In genomic region chr9:123080444-123080843, GRCh38 we compare ENCODE assay signal across 27 cellular contexts. TPM values are rescaled to one million over a fixed set of nuclear protein-coding genes. Genes with fewer than 3 reads are reported as not detected.
"Had no signal": no experiment of that assay in that cellular context is flagged by ENCODE, and none has a peak within 500 bp of the region (broad histone marks: within the 10 kb centered on the region; RNA-seq: fewer than 3 reads in every experiment).

No MANE protein-coding gene starts in this region.

- DNase-seq: dermis blood vessel endothelial cell; effector memory CD4-positive, alpha-beta T cell; foreskin keratinocyte; heart left ventricle; hippocampal formation; left cardiac atrium; left lung; mesenchymal stem cell; naive thymus-derived CD4-positive, alpha-beta T cell; stimulated activated CD4-positive, alpha-beta T cell treated with anti-CD3 and anti-CD28 coated beads, Interleukin-2, amount 100 ng/mL, for 24 hours; stimulated activated CD4-positive, alpha-beta T cell treated with anti-CD3 and anti-CD28 coated beads, Interleukin-4, amount 100 ng/mL, for 24 hours; stimulated activated naive CD8-positive, alpha-beta T cell treated with anti-CD3 and anti-CD28 coated beads, Interleukin-15, Interleukin-2, amounts not matched to agents 100 U/mL and 50 U/mL, for 24 hours; substantia nigra; testis; tibial artery had no signal

- H3K9me3 ChIP-seq: esophagus muscularis mucosa, gastroesophageal sphincter, heart left ventricle, left lung, prostate gland, right atrium auricular region, testis, tibial artery had no signal

- H3K27ac ChIP-seq: coronary artery, esophagus muscularis mucosa, foreskin keratinocyte, gastroesophageal sphincter, heart left ventricle, left lung, neural progenitor cell, prostate gland, right atrium auricular region, testis had no signal

- H3K27me3 ChIP-seq: esophagus muscularis mucosa, foreskin keratinocyte, gastroesophageal sphincter, heart left ventricle, left lung, neural progenitor cell, right atrium auricular region, testis, tibial artery had no signal

- H3K4me1 Mint-ChIP-seq: stimulated activated effector memory CD8-positive, alpha-beta T cell treated with anti-CD3 and anti-CD28 coated beads, Interleukin-12 subunit alpha, Interleukin-12 subunit beta, amount 100 ng/mL, for 72 hours had no signal

- H3K27me3 Mint-ChIP-seq: naive thymus-derived CD4-positive, alpha-beta T cell; type B pancreatic cell had no signal

- H3K27ac Mint-ChIP-seq: mesothelial cell of epicardium; naive thymus-derived CD4-positive, alpha-beta T cell; nephron; neural progenitor cell; stimulated activated effector memory CD8-positive, alpha-beta T cell treated with anti-CD3 and anti-CD28 coated beads, Interleukin-12 subunit alpha, Interleukin-12 subunit beta, amount 100 ng/mL, for 72 hours; type B pancreatic cell had no signal

- H3K9me3 Mint-ChIP-seq: mesothelial cell of epicardium; naive thymus-derived CD4-positive, alpha-beta T cell; nephron; neural progenitor cell; stimulated activated effector memory CD8-positive, alpha-beta T cell treated with anti-CD3 and anti-CD28 coated beads, Interleukin-12 subunit alpha, Interleukin-12 subunit beta, amount 100 ng/mL, for 72 hours; type B pancreatic cell had no signal

- H3K4me1 ChIP-seq: esophagus muscularis mucosa, heart left ventricle, left lung, neural progenitor cell, prostate gland, right atrium auricular region, testis had no signal

- H3K4me3 ChIP-seq: coronary artery, esophagus muscularis mucosa, gastroesophageal sphincter, heart left ventricle, left lung, neural progenitor cell, prostate gland, right atrium auricular region, testis, tibial artery had no signal

- H3K4me3 Mint-ChIP-seq: mesothelial cell of epicardium; naive thymus-derived CD4-positive, alpha-beta T cell; nephron; neural progenitor cell; stimulated activated effector memory CD8-positive, alpha-beta T cell treated with anti-CD3 and anti-CD28 coated beads, Interleukin-12 subunit alpha, Interleukin-12 subunit beta, amount 100 ng/mL, for 72 hours; type B pancreatic cell had no signal

- H3K36me3 ChIP-seq: prostate gland had no signal

- ATAC-seq: foreskin keratinocyte; gastroesophageal sphincter; heart left ventricle; left cardiac atrium; left lung; naive thymus-derived CD4-positive, alpha-beta T cell; sciatic nerve; stimulated activated effector memory CD8-positive, alpha-beta T cell treated with anti-CD3 and anti-CD28 coated beads, Interleukin-12 subunit alpha, Interleukin-12 subunit beta, amount 100 ng/mL, for 72 hours; stimulated activated naive CD8-positive, alpha-beta T cell treated with anti-CD3 and anti-CD28 coated beads, Interleukin-15, Interleukin-2, amounts not matched to agents 100 U/mL and 50 U/mL, for 24 hours had no signal

RNA-seq across cellular contexts. Expression of gene GPR21, which starts 47.0 kb away (rescaled TPM):
- total RNA-seq: epithelial cell of proximal tubule had no signal
